Comparison of ENCODE assay signal across 1 cellular context in genomic region chr2:38107738-38108410, GRCh38.
TF ChIP-seq lines count a peak whose summit lies in the region.

No MANE protein-coding gene starts in this region.

TF ChIP-seq in H1, 55 proteins besides CTCF, POLR2A, EP300 and RAD21:
- TF ChIP-seq TAF1 (IDR thresholded peaks at IDR 0.05; ENCODE audit: low read depth, low read length) (peak; percentile 26; the same call in 1 of the 2 replicates), POU5F1 (IDR thresholded peaks at IDR 0.05; ENCODE audit: low read depth, low read length) (no peak)
